8 cellular contexts compared by ENCODE assay signal in the genomic region with DNA sequence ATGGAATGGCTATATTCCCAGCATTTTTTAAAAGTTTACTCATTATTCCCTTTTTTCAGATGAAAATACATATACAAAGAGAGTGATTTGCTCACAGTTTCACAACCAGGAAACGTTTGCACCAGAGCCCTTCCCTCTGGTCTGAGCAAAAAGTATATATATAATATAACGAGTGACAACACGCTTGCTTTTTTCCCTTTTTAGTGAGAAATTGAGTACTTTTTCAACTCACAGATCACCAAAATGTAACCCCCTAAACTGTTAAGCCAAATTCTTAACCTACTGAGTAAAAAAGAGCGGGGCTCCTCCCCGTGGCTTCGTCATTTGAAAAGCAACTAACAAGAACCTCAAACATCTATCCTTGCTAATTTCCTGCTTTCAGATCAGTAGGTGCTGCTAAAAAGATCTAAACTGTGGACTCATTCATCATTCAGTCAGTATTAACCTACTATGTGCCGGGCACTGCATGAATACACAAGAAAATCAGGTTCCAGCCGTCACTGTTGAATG. TPM values are rescaled to one million over a fixed set of nuclear protein-coding genes. Genes with fewer than 3 reads are reported as not detected.
DNase-seq lines count a peak whose midpoint lies in the region; ATAC-seq and TF ChIP-seq lines count a peak whose summit lies in the region.

No MANE protein-coding gene starts in this region.

- H3K4me3 ChIP-seq in H7 (ENCODE audit: insufficient read depth, low read depth, low read length) (peak overlapping the region; percentile 50), colonic mucosa (peak overlapping the region; percentile 47), muscle layer of colon (ENCODE audit: low read depth in 1 of 2, low read length in 2 of 2) (peak overlapping the region in 1 of 2 donors; percentile 61), testis (peak overlapping the region; percentile 67 to 100)

- H3K27ac ChIP-seq in colonic mucosa (peak overlapping the region; percentile 96), muscle layer of colon (ENCODE audit: low read depth, low read length) (peak overlapping the region; percentile 66), testis (peak overlapping the region; percentile 90 to 100)

- peak; percentile 9 for ATAC-seq in T-helper 17 cell
- no peak for ATAC-seq in GM19452 (IDR thresholded peaks at IDR 0.05; ENCODE audit: unreplicated experiment)

- no peak for TF ChIP-seq CTCF in colonic mucosa (IDR thresholded peaks at IDR 0.05)
- TF ChIP-seq CTCF in testis (IDR thresholded peaks at IDR 0.05), result no peak

- H3K27me3 ChIP-seq in H7 (ENCODE audit: control insufficient read depth, insufficient read depth, low read length), result no peaks in the 10 kb centered on the region
- no peaks in the 10 kb centered on the region for H3K27me3 ChIP-seq in colonic mucosa
- no peaks in the 10 kb centered on the region for H3K27me3 ChIP-seq in muscle layer of colon (ENCODE audit: control insufficient read depth in 1 of 2, insufficient read depth in 2 of 2, low read length in 2 of 2)
- no peaks in the 10 kb centered on the region for H3K27me3 ChIP-seq in testis

- H3K36me3 ChIP-seq in H7 (replicated peaks; ENCODE audit: control insufficient read depth, insufficient read depth, low read length) (no peaks in the 10 kb centered on the region), colonic mucosa (no peaks in the 10 kb centered on the region), muscle layer of colon (ENCODE audit: insufficient read depth, low read length) (no peaks in the 10 kb centered on the region), testis (ENCODE audit: low read depth, missing control alignments) (no peaks in the 10 kb centered on the region)

- intact Hi-C loops in colonic mucosa (cut with DNase I), result loop anchor here (10.0 kb wide), 1 partner anchor 160 kb away; a partner anchor contains a TSS
- intact Hi-C loops in testis (cut with DNase I; ENCODE audit: low total_unique reads), result loop anchor here (10.0 kb wide), 1 partner anchor 240 kb away; no protein-coding TSS in a partner anchor

- H3K4me3 Mint-ChIP-seq in T-helper 17 cell, result peak overlapping the region; percentile 94

- H3K4me1 Mint-ChIP-seq in T-helper 17 cell, result peaks cover 30% of the 10 kb centered on the region

- H3K36me3 Mint-ChIP-seq in T-helper 17 cell (ENCODE audit: low read depth), result no peaks in the 10 kb centered on the region

- H3K9me3 ChIP-seq in T-helper 17 cell (ENCODE audit: control insufficient read depth, low read length, poor library complexity, severe bottlenecking) (no peaks in the 10 kb centered on the region), colonic mucosa (no peaks in the 10 kb centered on the region), muscle layer of colon (ENCODE audit: low read length) (no peaks in the 10 kb centered on the region), testis (no peaks in the 10 kb centered on the region)

- H3K9ac ChIP-seq in colonic mucosa (ENCODE audit: low read depth in 2 of 2, low read length in 2 of 2) (peak overlapping the region; percentile 82 to 84), muscle layer of colon (ENCODE audit: low read length) (peak overlapping the region; percentile 53)

- TF ChIP-seq POLR2A in testis (IDR thresholded peaks at IDR 0.05), result no peak

- H3K4me1 ChIP-seq in colonic mucosa (no peaks in the 10 kb centered on the region), muscle layer of colon (ENCODE audit: insufficient read depth, low read length) (peaks cover 10% of the 10 kb centered on the region), testis (peaks cover 8% of the 10 kb centered on the region)

- no peaks in the 10 kb centered on the region for H3K27me3 Mint-ChIP-seq in T-helper 17 cell

- H3K27ac Mint-ChIP-seq in T-helper 17 cell, result peak overlapping the region; percentile 95

- WGBS in testis, 2 donors, result 11% methylated on average over 8 of the region's 8 CpGs

- DNase-seq in AG08396 (ENCODE audit: low spot score) (peak; percentile 29), H7 (peak; percentile 11), T-helper 17 cell (no peak), colonic mucosa (peak; percentile 57), testis (peak; percentile 59), NCI-H1105 (lab: John Stamatoyannopoulos, UW) (no peak)

RNA-seq across cellular contexts. Expression of a gene that starts 1.0 kb away (rescaled TPM):
- 57.5 and 109 TPM in 2 replicates for total RNA-seq in H7 (2014; rRNA removed; shearing (Covaris generic))
- total RNA-seq in T-helper 17 cell, result 100 to 1,000 TPM; 132 to 140 TPM
- total RNA-seq in colonic mucosa, result 100 to 1,000 TPM; 137 to 168 TPM
- 100 to 1,000 TPM; 172 to 199 TPM for total RNA-seq in testis
- 44.1 TPM for polyA plus RNA-seq in testis (ENCODE audit: insufficient read depth, low read depth, low replicate concordance)

RNA-seq across cellular contexts. Expression of a gene that starts 45.5 kb away (rescaled TPM):
- 27.6 and 30.0 TPM in 2 replicates for total RNA-seq in H7 (2014; rRNA removed; shearing (Covaris generic))
- total RNA-seq in T-helper 17 cell (10 to 100 TPM in 1 of 2 donors, 1 to 10 TPM in 1; 7.9 to 10.1 TPM), colonic mucosa (10 to 100 TPM; 45.4 to 48.9 TPM), testis (10 to 100 TPM; 23.0 to 24.0 TPM)
- polyA plus RNA-seq in testis (ENCODE audit: insufficient read depth, low read depth, low replicate concordance), result 36.0 TPM

Comparison
In these comparisons a context has a peak if more than half of its experiments do, and no peak if none do; other contexts are left out.
1. DNase-seq: peak in AG08396 (single experiment), H7 (single experiment), colonic mucosa (single experiment) and testis (single experiment); none in T-helper 17 cell (0 of 3) and NCI-H1105 (single experiment).
2. Peak in every context shown above with its lines, with median percentiles within 50 percentile points of each other: H3K27ac ChIP-seq.